6 cellular contexts compared by ENCODE assay signal in the genomic region with DNA sequence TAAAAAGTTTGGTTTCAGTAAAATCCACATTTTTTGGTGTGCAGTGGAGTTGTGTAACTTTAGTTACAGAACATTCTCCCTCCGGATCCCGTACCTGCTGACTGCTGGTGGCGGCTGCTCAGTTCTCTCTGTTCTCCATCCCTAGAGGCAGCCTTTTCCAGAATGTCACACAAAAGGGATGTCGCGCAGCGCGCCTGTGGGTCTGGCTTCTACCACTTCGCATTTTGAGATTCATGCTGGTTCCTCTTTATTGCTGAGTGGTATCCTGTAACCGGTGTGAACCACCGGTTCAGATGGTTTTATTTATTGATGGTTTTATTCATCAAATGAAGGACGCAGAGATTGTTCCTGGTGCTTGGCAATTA. TPM values are rescaled to one million over a fixed set of nuclear protein-coding genes. Genes with fewer than 3 reads are reported as not detected.
DNase-seq lines count a peak whose midpoint lies in the region; ATAC-seq and TF ChIP-seq lines count a peak whose summit lies in the region.

No MANE protein-coding gene starts in this region.

- peak overlapping the region; percentile 82 for H3K27ac Mint-ChIP-seq in activated naive CD8-positive, alpha-beta T cell treated with anti-CD3 and anti-CD28 coated beads for 36 hours
- peak overlapping the region; percentile 50 for H3K27ac Mint-ChIP-seq in osteocyte (ENCODE audit: unreplicated experiment)

- peaks cover 3% of the 10 kb centered on the region for H3K36me3 Mint-ChIP-seq in activated naive CD8-positive, alpha-beta T cell treated with anti-CD3 and anti-CD28 coated beads for 36 hours
- peaks cover 11% of the 10 kb centered on the region for H3K36me3 Mint-ChIP-seq in osteocyte (ENCODE audit: unreplicated experiment)

- H3K9me3 Mint-ChIP-seq in activated naive CD8-positive, alpha-beta T cell treated with anti-CD3 and anti-CD28 coated beads for 36 hours, result no peaks in the 10 kb centered on the region
- H3K9me3 Mint-ChIP-seq in osteocyte (ENCODE audit: unreplicated experiment), result no peaks in the 10 kb centered on the region

- peaks cover 17% of the 10 kb centered on the region for H3K4me1 Mint-ChIP-seq in activated naive CD8-positive, alpha-beta T cell treated with anti-CD3 and anti-CD28 coated beads for 36 hours
- H3K4me1 Mint-ChIP-seq in osteocyte (ENCODE audit: unreplicated experiment), result peaks cover 17% of the 10 kb centered on the region

- DNase-seq in KG1 (lab: John Stamatoyannopoulos, UW) (peak; percentile 31), osteocyte (ENCODE audit: extremely low spot score, unreplicated experiment) (no peak)
- DNase-seq in activated naive CD8-positive, alpha-beta T cell treated with anti-CD3 and anti-CD28 coated beads for 36 hours, result no peak

- H3K4me3 Mint-ChIP-seq in activated naive CD8-positive, alpha-beta T cell treated with anti-CD3 and anti-CD28 coated beads for 36 hours, result peak overlapping the region; percentile 78
- peak overlapping the region; percentile 78 for H3K4me3 Mint-ChIP-seq in osteocyte (ENCODE audit: unreplicated experiment)

- no peaks in the 10 kb centered on the region for H3K27me3 Mint-ChIP-seq in activated naive CD8-positive, alpha-beta T cell treated with anti-CD3 and anti-CD28 coated beads for 36 hours
- H3K27me3 Mint-ChIP-seq in osteocyte (ENCODE audit: unreplicated experiment), result no peaks in the 10 kb centered on the region

- ATAC-seq in HG03378 (IDR thresholded peaks at IDR 0.05; ENCODE audit: unreplicated experiment), result no peak
- no peak for ATAC-seq in GM19463 (IDR thresholded peaks at IDR 0.05; ENCODE audit: unreplicated experiment)
- no peak for ATAC-seq in GM18873 (IDR thresholded peaks at IDR 0.05; ENCODE audit: low FRiP score, unreplicated experiment)

- TF ChIP-seq CTCF in osteocyte (IDR thresholded peaks at IDR 0.05), result no peak

RNA-seq across cellular contexts. Expression of gene CEP131, which starts 1.0 kb away (rescaled TPM):
- total RNA-seq in activated naive CD8-positive, alpha-beta T cell treated with anti-CD3 and anti-CD28 coated beads for 36 hours, result 10 to 100 TPM in 1 of 2 experiments, 1 to 10 TPM in 1; 8.6 to 10.2 TPM
- 12.2 and 13.8 TPM in 2 replicates for total RNA-seq in osteocyte

RNA-seq across cellular contexts. Expression of gene TEPSIN, which starts 15.1 kb away (rescaled TPM):
- 10 to 100 TPM; 25.9 to 31.7 TPM for total RNA-seq in activated naive CD8-positive, alpha-beta T cell treated with anti-CD3 and anti-CD28 coated beads for 36 hours
- 39.2 and 42.3 TPM in 2 replicates for total RNA-seq in osteocyte

RNA-seq across cellular contexts. Expression of gene NDUFAF8, which starts 15.4 kb away (rescaled TPM):
- 100 to 1,000 TPM in 1 of 2 experiments, 10 to 100 TPM in 1; 97.2 to 102 TPM for total RNA-seq in activated naive CD8-positive, alpha-beta T cell treated with anti-CD3 and anti-CD28 coated beads for 36 hours
- total RNA-seq in osteocyte, result 38.9 and 42.4 TPM in 2 replicates

RNA-seq across cellular contexts. Expression of gene AATK, which starts 57.7 kb away (rescaled TPM):
- under 1 TPM; 0.21 to 0.26 TPM for total RNA-seq in activated naive CD8-positive, alpha-beta T cell treated with anti-CD3 and anti-CD28 coated beads for 36 hours
- 0.37 TPM in 1 of 2 replicates, not detected in the other for total RNA-seq in osteocyte

RNA-seq across cellular contexts. Expression of gene PVALEF, which starts 58.4 kb away (rescaled TPM):
- total RNA-seq in activated naive CD8-positive, alpha-beta T cell treated with anti-CD3 and anti-CD28 coated beads for 36 hours, result not detected
- total RNA-seq in osteocyte, result not detected in 2 replicates
